8 cellular contexts compared by ENCODE assay signal in genomic region chr17:81665205-81666091, GRCh38. TPM values are rescaled to one million over a fixed set of nuclear protein-coding genes. Genes with fewer than 3 reads are reported as not detected.
A peak's percentile ranks its signal among the peaks of the same experiment; 100 is the strongest.
DNase-seq lines count a peak whose midpoint lies in the region; ATAC-seq and TF ChIP-seq lines count a peak whose summit lies in the region.

No MANE protein-coding gene starts in this region.

- H3K9me3 ChIP-seq in CD8-positive, alpha-beta memory T cell (ENCODE audit: low read length) = no peaks in the 10 kb centered on the region
- H3K9me3 ChIP-seq in H9 (ENCODE audit: control insufficient read depth, low read depth, low read length) (no peaks in the 10 kb centered on the region), Panc1 (ENCODE audit: control insufficient read depth, insufficient read depth, low read depth, low read length) (no peaks in the 10 kb centered on the region), iPS DF 6.9 (ENCODE audit: control insufficient read depth, insufficient read depth, low read length) (no peaks in the 10 kb centered on the region)

- H2AK5ac ChIP-seq in H9 (ENCODE audit: insufficient read length, low read length) = no peak overlapping the region

- no peaks in the 10 kb centered on the region for H4K20me1 ChIP-seq in H9 (ENCODE audit: control insufficient read depth, insufficient read depth, insufficient read length)

- no CpG with 5 or more reads among the region's 30 CpGs for WGBS in H9 (ENCODE audit: extremely low coverage, insufficient read length, low lambda C conversion rate)
- no CpG with 5 or more reads among the region's 30 CpGs for WGBS in iPS DF 6.9 (ENCODE audit: insufficient coverage, insufficient read length)

- H3K79me2 ChIP-seq in H9 (ENCODE audit: insufficient read depth, low read length) = peaks cover 4% of the 10 kb centered on the region; the same call in 1 of the 2 replicates

- H2BK15ac ChIP-seq in H9 (ENCODE audit: low read depth, low read length) = no peak overlapping the region

- intact Hi-C loops in Panc1 (cut with micrococcal nuclease; ENCODE audit: unreplicated experiment) = loop anchor here (5.0 kb wide), 1 partner anchor 33 kb away; no protein-coding TSS in a partner anchor

- H3K27me3 ChIP-seq in CD8-positive, alpha-beta memory T cell (ENCODE audit: insufficient read depth, low read length, poor library complexity, severe bottlenecking) = no peaks in the 10 kb centered on the region
- H3K27me3 ChIP-seq in H9 (ENCODE audit: insufficient read depth, low read length) (no peaks in the 10 kb centered on the region), Panc1 (ENCODE audit: control insufficient read depth, insufficient read depth, low read length) (no peaks in the 10 kb centered on the region), iPS DF 6.9 (ENCODE audit: control insufficient read depth, insufficient read depth, low read length) (no peaks in the 10 kb centered on the region)

- no peak overlapping the region for H4K5ac ChIP-seq in H9 (ENCODE audit: insufficient read length, low read depth, low read length)

- CTCF ChIA-PET in CD8-positive, alpha-beta memory T cell (lab: Charles Lee) = no interaction called here
- CTCF ChIA-PET in Panc1 (lab: Charles Lee) = no interaction called here

- H3K36me3 ChIP-seq in CD8-positive, alpha-beta memory T cell (ENCODE audit: insufficient read depth, low read length) = peaks cover 9% of the 10 kb centered on the region
- H3K36me3 ChIP-seq in Panc1 (ENCODE audit: control insufficient read depth, insufficient read depth, low read length) (no peaks in the 10 kb centered on the region; the same call in 1 of the 2 replicates), iPS DF 6.9 (ENCODE audit: control insufficient read depth, insufficient read depth, low read length) (peaks cover 16% of the 10 kb centered on the region)

- H2BK120ac ChIP-seq in H9 (ENCODE audit: low read depth, low read length, poor library complexity, severe bottlenecking) = no peak overlapping the region

- H3K27me3 Mint-ChIP-seq in CD8-positive, alpha-beta memory T cell = no peaks in the 10 kb centered on the region
- no peaks in the 10 kb centered on the region for H3K27me3 Mint-ChIP-seq in H9 (ENCODE audit: low read depth)
- H3K27me3 Mint-ChIP-seq in activated naive CD8-positive, alpha-beta T cell treated with anti-CD3 and anti-CD28 coated beads, Interleukin-2, amount 10 ng/mL, durations not matched to agents 7 days and 5 days = no peaks in the 10 kb centered on the region

- H3K4me2 ChIP-seq in H9 (ENCODE audit: insufficient read depth, insufficient read length, low read length) = peak overlapping the region; percentile 74

- no peak overlapping the region for H4K91ac ChIP-seq in H9 (ENCODE audit: insufficient read length, low read depth, low read length)

- no peak overlapping the region for H3K23ac ChIP-seq in H9 (ENCODE audit: insufficient read length, low read depth, low read length)

- in situ Hi-C loops in Panc1 (cut with HindIII; ENCODE audit: low pct_unique_long_range_greater_than_20kb, low sequenced_read_pairs) = no loop called here

- H3K56ac ChIP-seq in H9 (ENCODE audit: insufficient read length, low read depth, low read length) = no peak overlapping the region

- no peak for TF ChIP-seq CTCF in H9 (conservative IDR thresholded peaks at IDR 0.05)
- no peak for TF ChIP-seq CTCF in Panc1 (IDR thresholded peaks at IDR 0.05)

- H3K27ac ChIP-seq in CD8-positive, alpha-beta memory T cell (ENCODE audit: low read depth, low read length) = peak overlapping the region; percentile 81
- no peak overlapping the region for H3K27ac ChIP-seq in H9 (ENCODE audit: insufficient read length, low read depth, low read length)
- peak overlapping the region; percentile 99 for H3K27ac ChIP-seq in Panc1 (ENCODE audit: low read length)
- H3K27ac ChIP-seq in iPS DF 6.9 (ENCODE audit: low read length) = no peak overlapping the region

- peak overlapping the region; percentile 93 to 99 (median 94) for H3K4me3 Mint-ChIP-seq in CD8-positive, alpha-beta memory T cell
- peak overlapping the region; percentile 97 for H3K4me3 Mint-ChIP-seq in H9
- H3K4me3 Mint-ChIP-seq in activated naive CD8-positive, alpha-beta T cell treated with anti-CD3 and anti-CD28 coated beads, Interleukin-2, amount 10 ng/mL, durations not matched to agents 7 days and 5 days = peak overlapping the region; percentile 90

- H3K4me3 ChIP-seq in CD8-positive, alpha-beta memory T cell (ENCODE audit: low read length) = peak overlapping the region; percentile 76
- H3K4me3 ChIP-seq in Panc1 (ENCODE audit: low read depth in 2 of 2, low read length in 2 of 2) = peak overlapping the region; percentile 86 to 88
- H3K4me3 ChIP-seq in iPS DF 6.9 (ENCODE audit: low read length) = peak overlapping the region; percentile 83

- peaks cover 27 to 49% (median 41%) of the 10 kb centered on the region in 3 donors for H3K4me1 Mint-ChIP-seq in CD8-positive, alpha-beta memory T cell
- H3K4me1 Mint-ChIP-seq in H9 = peaks cover 18 to 19% of the 10 kb centered on the region in 2 experiments
- H3K4me1 Mint-ChIP-seq in activated naive CD8-positive, alpha-beta T cell treated with anti-CD3 and anti-CD28 coated beads, Interleukin-2, amount 10 ng/mL, durations not matched to agents 7 days and 5 days = peaks cover 43% of the 10 kb centered on the region

- peak overlapping the region; percentile 54 for H3K9ac ChIP-seq in H9 (ENCODE audit: extremely low read depth, insufficient read length, low read length)

- peaks cover 3% of the 10 kb centered on the region for H3K23me2 ChIP-seq in H9 (ENCODE audit: insufficient read length, low read depth, low read length, poor library complexity, severe bottlenecking)

- H3K14ac ChIP-seq in H9 (ENCODE audit: insufficient read depth, low read length) = no peak overlapping the region

- ATAC-seq in Panc1 (peak; percentile 27), GM19455 (IDR thresholded peaks at IDR 0.05; ENCODE audit: unreplicated experiment) (no peak)
- ATAC-seq in activated naive CD8-positive, alpha-beta T cell treated with anti-CD3 and anti-CD28 coated beads, Interleukin-2, amount 10 ng/mL, durations not matched to agents 7 days and 5 days (ENCODE audit: low read depth) = peak; percentile 27

- H2BK12ac ChIP-seq in H9 (ENCODE audit: insufficient read length, low read depth, low read length) = no peak overlapping the region

- H3T11ph ChIP-seq in H9 (ENCODE audit: low read length) = no peak overlapping the region

- BruUV-seq in Panc1 (replicated peaks; lab: Mats Ljungman, UMichigan) = no TSS peak

- peaks cover 0 to 36% (median 6%) of the 10 kb centered on the region in 3 donors for H3K36me3 Mint-ChIP-seq in CD8-positive, alpha-beta memory T cell
- peaks cover 26 to 43% (median 42%) of the 10 kb centered on the region in 3 experiments; a peak in 6 of 7 replicates for H3K36me3 Mint-ChIP-seq in H9 (ENCODE audit: insufficient read depth in 1 of 3, low read depth in 3 of 3)
- peaks cover 15% of the 10 kb centered on the region for H3K36me3 Mint-ChIP-seq in activated naive CD8-positive, alpha-beta T cell treated with anti-CD3 and anti-CD28 coated beads, Interleukin-2, amount 10 ng/mL, durations not matched to agents 7 days and 5 days

- H3K27ac Mint-ChIP-seq in CD8-positive, alpha-beta memory T cell = peak overlapping the region; percentile 86 to 98 (median 96)
- peak overlapping the region; percentile 24 to 98 (median 81); a peak in 6 of 7 replicates for H3K27ac Mint-ChIP-seq in H9
- peak overlapping the region; percentile 98 for H3K27ac Mint-ChIP-seq in activated naive CD8-positive, alpha-beta T cell treated with anti-CD3 and anti-CD28 coated beads, Interleukin-2, amount 10 ng/mL, durations not matched to agents 7 days and 5 days

- no peak overlapping the region for H3K18ac ChIP-seq in H9 (ENCODE audit: insufficient read length, low read depth, low read length)

- no peak overlapping the region for H2AFZ ChIP-seq in H9 (ENCODE audit: low read length)

- H2BK5ac ChIP-seq in H9 (ENCODE audit: insufficient read length, low read length) = no peak overlapping the region

- peak in 2 of 5 donors; percentile 16 to 55 for DNase-seq in CD8-positive, alpha-beta memory T cell
- peak; percentile 35 for DNase-seq in H9
- no peak for DNase-seq in Panc1 (ENCODE audit: low read depth, low spot score)
- DNase-seq in activated naive CD8-positive, alpha-beta T cell treated with anti-CD3 and anti-CD28 coated beads, Interleukin-2, amount 10 ng/mL, durations not matched to agents 7 days and 5 days = peak; percentile 64
- DNase-seq in iPS DF 6.9 (ENCODE audit: low read depth, low spot score) = no peak
- peak; percentile 60 for DNase-seq in stimulated activated CD4-positive, alpha-beta T cell treated with anti-CD3 and anti-CD28 coated beads, Interleukin-12 subunit alpha, Interleukin-12 subunit beta, amount 100 ng/mL, for 4 hours
- DNase-seq in DMS114 treated with DMSO at 0.1 percent for 48 hours (lab: John Stamatoyannopoulos, UW; ENCODE audit: unreplicated experiment) = no peak

- H3K4ac ChIP-seq in H9 (ENCODE audit: low read depth, low read length) = no peak overlapping the region

- no peaks in the 10 kb centered on the region for H3K9me3 Mint-ChIP-seq in CD8-positive, alpha-beta memory T cell
- no peaks in the 10 kb centered on the region for H3K9me3 Mint-ChIP-seq in H9
- no peaks in the 10 kb centered on the region for H3K9me3 Mint-ChIP-seq in activated naive CD8-positive, alpha-beta T cell treated with anti-CD3 and anti-CD28 coated beads, Interleukin-2, amount 10 ng/mL, durations not matched to agents 7 days and 5 days

- H3K79me1 ChIP-seq in H9 (ENCODE audit: insufficient read depth, low read depth, low read length, poor library complexity, severe bottlenecking) = peaks cover 9% of the 10 kb centered on the region

- POLR2A ChIA-PET in CD8-positive, alpha-beta memory T cell (lab: Charles Lee) = interaction anchor here (1.0 to 1.3 kb wide), 2 partner anchors 18 to 37 kb away, joined by 4 to 6 read pairs; partner anchors contain the start of genes ARL16 and HGS
- POLR2A ChIA-PET in Panc1 (lab: Charles Lee) = interaction anchor here (0.6 to 1.1 kb wide), 2 partner anchors 18 to 34 kb away, joined by 3 read pairs; partner anchors contain the start of genes ARL16 and HGS
- POLR2A ChIA-PET in activated naive CD8-positive, alpha-beta T cell treated with anti-CD3 and anti-CD28 coated beads, Interleukin-2, amount 10 ng/mL, durations not matched to agents 7 days and 5 days (lab: Charles Lee) = interaction anchor here (0.6 to 4.2 kb wide), 12 partner anchors 8 to 113 kb away, joined by 3 to 54 read pairs (median 6); partner anchors contain the start of genes ARL16, FAAP100, HGS and MRPL12

- no peak overlapping the region for H4K8ac ChIP-seq in H9 (replicated peaks; ENCODE audit: insufficient read length, low read depth, low read length)

- H3K4me1 ChIP-seq in CD8-positive, alpha-beta memory T cell (ENCODE audit: insufficient read depth, low read length) = peaks cover 54% of the 10 kb centered on the region
- H3K4me1 ChIP-seq in H9 (ENCODE audit: insufficient read depth, low read length) = peaks cover 2% of the 10 kb centered on the region; the same call in 1 of the 2 replicates
- peaks cover 21% of the 10 kb centered on the region for H3K4me1 ChIP-seq in Panc1 (ENCODE audit: control insufficient read depth, insufficient read depth, low read length)
- H3K4me1 ChIP-seq in iPS DF 6.9 (ENCODE audit: control insufficient read depth, insufficient read depth, low read length) = peaks cover 7% of the 10 kb centered on the region

- H2BK20ac ChIP-seq in H9 (ENCODE audit: low read depth, low read length, poor library complexity, severe bottlenecking) = no peak overlapping the region

RNA-seq across cellular contexts. Expression of gene OXLD1, which starts 1.0 kb away (rescaled TPM):
- total RNA-seq in CD8-positive, alpha-beta memory T cell = 10 to 100 TPM; 50.8 to 55.7 TPM
- 78.9 TPM for polyA plus RNA-seq in CD8-positive, alpha-beta memory T cell
- 20.2 and 25.0 TPM in 2 replicates for total RNA-seq in H9 (2021)
- total RNA-seq in Panc1 (2021; ENCODE audit: unreplicated experiment) = 42.8 TPM
- 49.4 TPM for polyA plus RNA-seq in Panc1 (2012; ENCODE audit: insufficient read length)
- total RNA-seq in activated naive CD8-positive, alpha-beta T cell treated with anti-CD3 and anti-CD28 coated beads, Interleukin-2, amount 10 ng/mL, durations not matched to agents 7 days and 5 days = 10 to 100 TPM; 56.6 to 60.1 TPM

RNA-seq across cellular contexts. Expression of gene CCDC137, which starts 1.1 kb away (rescaled TPM):
- 10 to 100 TPM; 68.6 to 70.7 TPM for total RNA-seq in CD8-positive, alpha-beta memory T cell
- polyA plus RNA-seq in CD8-positive, alpha-beta memory T cell = 22.2 TPM
- 57.5 and 60.8 TPM in 2 replicates for total RNA-seq in H9 (2021)
- 74.6 TPM for total RNA-seq in Panc1 (2021; ENCODE audit: unreplicated experiment)
- polyA plus RNA-seq in Panc1 (2012; ENCODE audit: insufficient read length) = 88.5 TPM
- total RNA-seq in activated naive CD8-positive, alpha-beta T cell treated with anti-CD3 and anti-CD28 coated beads, Interleukin-2, amount 10 ng/mL, durations not matched to agents 7 days and 5 days = 10 to 100 TPM; 31.3 to 32.0 TPM

RNA-seq across cellular contexts. Expression of gene PDE6G, which starts 9.1 kb away (rescaled TPM):
- total RNA-seq in CD8-positive, alpha-beta memory T cell = 1 to 10 TPM; 1.9 to 2.2 TPM
- polyA plus RNA-seq in CD8-positive, alpha-beta memory T cell = 1.5 TPM
- total RNA-seq in H9 (2021) (5.7 TPM in 2 replicates), Panc1 (2021; ENCODE audit: unreplicated experiment) (0.85 TPM)
- 0.74 TPM for polyA plus RNA-seq in Panc1 (2012; ENCODE audit: insufficient read length)
- total RNA-seq in activated naive CD8-positive, alpha-beta T cell treated with anti-CD3 and anti-CD28 coated beads, Interleukin-2, amount 10 ng/mL, durations not matched to agents 7 days and 5 days = 10 to 100 TPM; 47.8 to 57.1 TPM

RNA-seq across cellular contexts. Expression of gene ARL16, which starts 18.1 kb away (rescaled TPM):
- total RNA-seq in CD8-positive, alpha-beta memory T cell = 10 to 100 TPM; 16.3 to 19.7 TPM
- 33.0 TPM for polyA plus RNA-seq in CD8-positive, alpha-beta memory T cell
- total RNA-seq in H9 (2021) (55.4 and 58.6 TPM in 2 replicates), Panc1 (2021; ENCODE audit: unreplicated experiment) (52.7 TPM)
- polyA plus RNA-seq in Panc1 (2012; ENCODE audit: insufficient read length) = 48.7 TPM
- total RNA-seq in activated naive CD8-positive, alpha-beta T cell treated with anti-CD3 and anti-CD28 coated beads, Interleukin-2, amount 10 ng/mL, durations not matched to agents 7 days and 5 days = 10 to 100 TPM; 17.7 to 19.0 TPM

RNA-seq across cellular contexts. Expression of gene HGS, which starts 18.4 kb away (rescaled TPM):
- 100 to 1,000 TPM; 122 to 135 TPM for total RNA-seq in CD8-positive, alpha-beta memory T cell
- 36.7 TPM for polyA plus RNA-seq in CD8-positive, alpha-beta memory T cell
- 99.3 and 106 TPM in 2 replicates for total RNA-seq in H9 (2021)
- 240 TPM for total RNA-seq in Panc1 (2021; ENCODE audit: unreplicated experiment)
- polyA plus RNA-seq in Panc1 (2012; ENCODE audit: insufficient read length) = 264 TPM
- total RNA-seq in activated naive CD8-positive, alpha-beta T cell treated with anti-CD3 and anti-CD28 coated beads, Interleukin-2, amount 10 ng/mL, durations not matched to agents 7 days and 5 days = 100 to 1,000 TPM; 152 to 164 TPM

Comparison
In these comparisons a context has a peak if more than half of its experiments do, and no peak if none do; other contexts are left out.
1. DNase-seq: peak in H9 (single experiment), activated naive CD8-positive, alpha-beta T cell treated with anti-CD3 and anti-CD28 coated beads, Interleukin-2, amount 10 ng/mL, durations not matched to agents 7 days and 5 days (single experiment) and stimulated activated CD4-positive, alpha-beta T cell treated with anti-CD3 and anti-CD28 coated beads, Interleukin-12 subunit alpha, Interleukin-12 subunit beta, amount 100 ng/mL, for 4 hours (single experiment); none in Panc1 (single experiment), iPS DF 6.9 (single experiment) and DMS114 treated with DMSO at 0.1 percent for 48 hours (single experiment).
2. H3K27ac ChIP-seq: peak in CD8-positive, alpha-beta memory T cell (single experiment) and Panc1 (single experiment); none in H9 (single experiment) and iPS DF 6.9 (single experiment).
3. Peak in every context shown above with its lines, with median percentiles within 50 percentile points of each other: H3K4me3 ChIP-seq, H3K27ac Mint-ChIP-seq and H3K4me3 Mint-ChIP-seq.